Comparison of ENCODE assay signal across 8 cellular contexts in genomic region chr2:178109813-178110212, GRCh38. TPM values are rescaled to one million over a fixed set of nuclear protein-coding genes. Genes with fewer than 3 reads are reported as not detected.
DNase-seq lines count a peak whose midpoint lies in the region; ATAC-seq, FAIRE-seq and TF ChIP-seq lines count a peak whose summit lies in the region.

No MANE protein-coding gene starts in this region.

- WGBS in suprapubic skin: 25% methylated on average over 1 of the region's 1 CpG

- DNase-seq in AG09309 (ENCODE audit: low read depth): peak; percentile 25
- no peak for DNase-seq in GM18507 (ENCODE audit: extremely low spot score, insufficient read length, low read depth)
- peak; percentile 29 for DNase-seq in NCI-H2171 (lab: John Stamatoyannopoulos, UW)
- peak; percentile 34 for DNase-seq in astrocyte of the cerebellum (ENCODE audit: low read depth)
- DNase-seq in kidney tubule cell (ENCODE audit: low spot score): peak; percentile 51
- no peak for DNase-seq in NCI-H187 (lab: John Stamatoyannopoulos, UW)
- no peak for DNase-seq in suprapubic skin (ENCODE audit: low spot score in 2 of 2)

- peaks cover 22% of the 10 kb centered on the region for H3K4me1 ChIP-seq in suprapubic skin

- no peaks in the 10 kb centered on the region for H3K36me3 ChIP-seq in suprapubic skin

- in situ Hi-C loops in astrocyte of the cerebellum (cut with HindIII; ENCODE audit: low sequenced_read_pairs): no loop called here

- FAIRE-seq in GM18507 (lab: Jason Lieb, UNC): peak; percentile 35

- peak; percentile 50 for TF ChIP-seq CTCF in AG09309 (IDR thresholded peaks at IDR 0.05; ENCODE audit: control insufficient read depth, insufficient read depth, low read depth, low read length, missing control alignments)
- peak; percentile 39 for TF ChIP-seq CTCF in astrocyte of the cerebellum (IDR thresholded peaks at IDR 0.05; ENCODE audit: low read depth, low read length, missing control alignments)
- TF ChIP-seq CTCF in suprapubic skin (IDR thresholded peaks at IDR 0.05): peak in 1 of 2 donors; percentile 41

- no peak for ATAC-seq in HG03432 (IDR thresholded peaks at IDR 0.05; ENCODE audit: unreplicated experiment)

- TF ChIP-seq EP300 in suprapubic skin (IDR thresholded peaks at IDR 0.05): no peak

- no peaks in the 10 kb centered on the region for H3K9me3 ChIP-seq in suprapubic skin

- no peak overlapping the region for H3K27ac ChIP-seq in suprapubic skin

- TF ChIP-seq POLR2A in suprapubic skin (IDR thresholded peaks at IDR 0.05): no peak

- H3K4me3 ChIP-seq in AG09309 (ENCODE audit: control insufficient read depth, low read depth, low read length): no peak overlapping the region
- H3K4me3 ChIP-seq in astrocyte of the cerebellum (ENCODE audit: low read depth, low read length): no peak overlapping the region
- H3K4me3 ChIP-seq in suprapubic skin: no peak overlapping the region

- no peaks in the 10 kb centered on the region for H3K27me3 ChIP-seq in suprapubic skin

RNA-seq across cellular contexts. Expression of gene RBM45, which starts 2.4 kb away (rescaled TPM):
- 10 to 100 TPM in 2 of 4 donors, 1 to 10 TPM in 2; 7.0 to 11.7 (median 10.5) TPM for total RNA-seq in suprapubic skin

RNA-seq across cellular contexts. Expression of gene PDE11A, which starts 37.2 kb away (rescaled TPM):
- 1 to 10 TPM in 1 of 4 donors, under 1 TPM in 3; 0.08 to 1.0 (median 0.36) TPM for total RNA-seq in suprapubic skin

Comparison
In these comparisons a context has a peak if more than half of its experiments do, and no peak if none do; other contexts are left out.
1. DNase-seq: peak in AG09309 (single experiment), NCI-H2171 (single experiment), astrocyte of the cerebellum (single experiment) and kidney tubule cell (single experiment); none in GM18507 (single experiment), NCI-H187 (0 of 2) and suprapubic skin (0 of 2).